In the genomic region with DNA sequence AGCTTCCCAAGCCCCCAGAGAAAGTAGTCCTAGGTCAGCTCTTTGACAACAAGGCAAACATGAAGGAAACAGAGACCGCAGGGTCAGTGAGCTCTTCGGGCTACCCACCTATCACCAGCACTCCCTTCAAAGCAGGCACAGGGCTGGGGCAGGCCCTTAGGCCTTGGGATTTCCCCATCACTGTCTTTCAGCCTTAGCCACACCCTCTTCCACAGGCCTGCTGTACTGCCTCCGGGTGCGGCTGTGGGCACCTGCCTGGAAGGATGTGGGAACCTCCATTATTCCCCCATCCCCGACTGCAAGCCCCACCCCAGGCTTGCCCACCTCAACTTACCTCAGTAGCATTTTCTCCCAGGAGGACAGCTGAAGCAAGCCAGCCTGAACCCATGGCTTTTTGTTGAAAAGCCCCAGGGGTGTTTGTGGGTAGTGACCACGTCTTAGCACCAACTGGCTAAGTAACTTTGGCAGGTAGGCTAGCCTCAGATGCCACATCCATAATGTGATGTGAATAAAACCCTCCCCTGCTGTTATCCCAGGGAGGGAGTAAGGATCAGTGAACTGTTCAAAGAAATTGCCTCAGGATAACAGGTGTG, we compare ENCODE assay signal across 8 cellular contexts.
DNase-seq lines count a peak whose midpoint lies in the region; ATAC-seq and TF ChIP-seq lines count a peak whose summit lies in the region.

No MANE protein-coding gene starts in this region.

- H3T11ph ChIP-seq in H9 (ENCODE audit: low read length): no peak overlapping the region

- H3K4me1 ChIP-seq in H9 (ENCODE audit: insufficient read depth, low read length) (no peaks in the 10 kb centered on the region), gastroesophageal sphincter (no peaks in the 10 kb centered on the region)

- ATAC-seq in HG03378 (IDR thresholded peaks at IDR 0.05; ENCODE audit: unreplicated experiment) (peak; percentile 88), gastroesophageal sphincter (no peak)

- H3K27ac ChIP-seq in H9 (ENCODE audit: insufficient read length, low read depth, low read length) (no peak overlapping the region), gastroesophageal sphincter (no peak overlapping the region)

- H4K5ac ChIP-seq in H9 (ENCODE audit: insufficient read length, low read depth, low read length): no peak overlapping the region

- no peaks in the 10 kb centered on the region for H3K79me2 ChIP-seq in H9 (ENCODE audit: insufficient read depth, low read length)

- H4K20me1 ChIP-seq in H9 (ENCODE audit: control insufficient read depth, insufficient read depth, insufficient read length): no peaks in the 10 kb centered on the region

- TF ChIP-seq CTCF in H9 (conservative IDR thresholded peaks at IDR 0.05): no peak
- no peak for TF ChIP-seq CTCF in gastroesophageal sphincter (IDR thresholded peaks at IDR 0.05)

- H3K36me3 ChIP-seq in gastroesophageal sphincter: no peaks in the 10 kb centered on the region

- H3K9ac ChIP-seq in H9 (ENCODE audit: extremely low read depth, insufficient read length, low read length): no peak overlapping the region

- no peaks in the 10 kb centered on the region for H3K79me1 ChIP-seq in H9 (ENCODE audit: insufficient read depth, low read depth, low read length, poor library complexity, severe bottlenecking)

- no peak for TF ChIP-seq POLR2A in gastroesophageal sphincter (IDR thresholded peaks at IDR 0.05)

- H2BK15ac ChIP-seq in H9 (ENCODE audit: low read depth, low read length): no peak overlapping the region

- H3K23me2 ChIP-seq in H9 (ENCODE audit: insufficient read length, low read depth, low read length, poor library complexity, severe bottlenecking): no peaks in the 10 kb centered on the region

- DNase-seq in activated naive CD4-positive, alpha-beta T cell treated with Interleukin-2 at 50 U/mL for 16 hours: peak; percentile 53
- no peak for DNase-seq in activated naive CD4-positive, alpha-beta T cell (lab: John Stamatoyannopoulos, UW)
- DNase-seq in activated T-helper 2 cell treated with anti-CD3 and anti-CD28 coated beads, Interferon-gamma antibody, Interleukin-2, Interleukin-4, amounts not matched to agents 10 μg/mL and 5 μg/mL and 100 μg/mL, durations not matched to agents 14 hours and 24 hours and 36 hours (ENCODE audit: low spot score): peak; percentile 13
- peak; percentile 3 for DNase-seq in stimulated activated CD8-positive, alpha-beta memory T cell treated with anti-CD3 and anti-CD28 coated beads, Interleukin-12 subunit alpha, Interleukin-12 subunit beta, amount 100 ng/mL, for 1 hour (ENCODE audit: low read depth)
- DNase-seq in H9: no peak
- DNase-seq in dermis blood vessel endothelial cell: no peak

- no peak overlapping the region for H4K8ac ChIP-seq in H9 (replicated peaks; ENCODE audit: insufficient read length, low read depth, low read length)

- no peak overlapping the region for H3K4ac ChIP-seq in H9 (ENCODE audit: low read depth, low read length)

- no peak overlapping the region for H3K56ac ChIP-seq in H9 (ENCODE audit: insufficient read length, low read depth, low read length)

- H2BK12ac ChIP-seq in H9 (ENCODE audit: insufficient read length, low read depth, low read length): no peak overlapping the region

- WGBS in H9 (ENCODE audit: extremely low coverage, insufficient read length, low lambda C conversion rate): no CpG with 5 or more reads among the region's 6 CpGs
- 100% methylated on average over 1 of the region's 6 CpGs; no CpG with 5 or more reads in 1 of the 2 donors for WGBS in gastroesophageal sphincter (ENCODE audit: low coverage in 1 of 2), 2 donors

- H2AK5ac ChIP-seq in H9 (ENCODE audit: insufficient read length, low read length): no peak overlapping the region

- no peak overlapping the region for H2AFZ ChIP-seq in H9 (ENCODE audit: low read length)

- H3K4me3 Mint-ChIP-seq in activated T-helper 2 cell treated with anti-CD3 and anti-CD28 coated beads, Interferon-gamma antibody, Interleukin-2, Interleukin-4, amounts not matched to agents 10 μg/mL and 5 μg/mL and 100 μg/mL, durations not matched to agents 14 hours and 24 hours and 36 hours (ENCODE audit: low read depth): no peak overlapping the region
- no peak overlapping the region for H3K4me3 Mint-ChIP-seq in H9

- H3K23ac ChIP-seq in H9 (ENCODE audit: insufficient read length, low read depth, low read length): no peak overlapping the region

- H3K27me3 Mint-ChIP-seq in activated T-helper 2 cell treated with anti-CD3 and anti-CD28 coated beads, Interferon-gamma antibody, Interleukin-2, Interleukin-4, amounts not matched to agents 10 μg/mL and 5 μg/mL and 100 μg/mL, durations not matched to agents 14 hours and 24 hours and 36 hours (ENCODE audit: low read depth): peaks cover 16% of the 10 kb centered on the region
- H3K27me3 Mint-ChIP-seq in H9 (ENCODE audit: low read depth): no peaks in the 10 kb centered on the region

- no peak overlapping the region for H2BK120ac ChIP-seq in H9 (ENCODE audit: low read depth, low read length, poor library complexity, severe bottlenecking)

- no peak overlapping the region for H3K18ac ChIP-seq in H9 (ENCODE audit: insufficient read length, low read depth, low read length)

- H3K9me3 ChIP-seq in H9 (ENCODE audit: control insufficient read depth, low read depth, low read length) (no peaks in the 10 kb centered on the region), gastroesophageal sphincter (no peaks in the 10 kb centered on the region)

- no peak overlapping the region for H3K14ac ChIP-seq in H9 (ENCODE audit: insufficient read depth, low read length)

- H2BK20ac ChIP-seq in H9 (ENCODE audit: low read depth, low read length, poor library complexity, severe bottlenecking): no peak overlapping the region

- no peak overlapping the region for H3K4me3 ChIP-seq in gastroesophageal sphincter

- no peaks in the 10 kb centered on the region for H3K9me3 Mint-ChIP-seq in activated T-helper 2 cell treated with anti-CD3 and anti-CD28 coated beads, Interferon-gamma antibody, Interleukin-2, Interleukin-4, amounts not matched to agents 10 μg/mL and 5 μg/mL and 100 μg/mL, durations not matched to agents 14 hours and 24 hours and 36 hours
- peaks cover 0 to 5% of the 10 kb centered on the region in 2 experiments; a peak in 3 of 5 replicates for H3K9me3 Mint-ChIP-seq in H9

- H2BK5ac ChIP-seq in H9 (ENCODE audit: insufficient read length, low read length): no peak overlapping the region

- peak overlapping the region; percentile 11 for H3K27ac Mint-ChIP-seq in activated T-helper 2 cell treated with anti-CD3 and anti-CD28 coated beads, Interferon-gamma antibody, Interleukin-2, Interleukin-4, amounts not matched to agents 10 μg/mL and 5 μg/mL and 100 μg/mL, durations not matched to agents 14 hours and 24 hours and 36 hours
- H3K27ac Mint-ChIP-seq in H9: no peak overlapping the region

- no peaks in the 10 kb centered on the region for H3K36me3 Mint-ChIP-seq in activated T-helper 2 cell treated with anti-CD3 and anti-CD28 coated beads, Interferon-gamma antibody, Interleukin-2, Interleukin-4, amounts not matched to agents 10 μg/mL and 5 μg/mL and 100 μg/mL, durations not matched to agents 14 hours and 24 hours and 36 hours (ENCODE audit: low read depth)
- H3K36me3 Mint-ChIP-seq in H9 (ENCODE audit: insufficient read depth in 1 of 3, low read depth in 3 of 3): no peaks in the 10 kb centered on the region; a peak in 2 of 7 replicates

- H3K4me2 ChIP-seq in H9 (ENCODE audit: insufficient read depth, insufficient read length, low read length): no peak overlapping the region

- intact Hi-C loops in activated T-helper 2 cell treated with anti-CD3 and anti-CD28 coated beads, Interferon-gamma antibody, Interleukin-2, Interleukin-4, amounts not matched to agents 10 μg/mL and 5 μg/mL and 100 μg/mL, durations not matched to agents 14 hours and 24 hours and 36 hours (cut with micrococcal nuclease): loop anchor here (1.0 kb wide), 1 partner anchor 12 kb away; no protein-coding TSS in a partner anchor

- H3K4me1 Mint-ChIP-seq in activated T-helper 2 cell treated with anti-CD3 and anti-CD28 coated beads, Interferon-gamma antibody, Interleukin-2, Interleukin-4, amounts not matched to agents 10 μg/mL and 5 μg/mL and 100 μg/mL, durations not matched to agents 14 hours and 24 hours and 36 hours (ENCODE audit: low read depth): peaks cover 26% of the 10 kb centered on the region
- H3K4me1 Mint-ChIP-seq in H9: no peaks in the 10 kb centered on the region; a peak in 1 of 4 replicates

- H3K27me3 ChIP-seq in H9 (ENCODE audit: insufficient read depth, low read length) (no peaks in the 10 kb centered on the region), gastroesophageal sphincter (no peaks in the 10 kb centered on the region)

- no peak for TF ChIP-seq EP300 in gastroesophageal sphincter (IDR thresholded peaks at IDR 0.05)

- no peak overlapping the region for H4K91ac ChIP-seq in H9 (ENCODE audit: insufficient read length, low read depth, low read length)

Comparison
In these comparisons a context has a peak if more than half of its experiments do, and no peak if none do; other contexts are left out.
1. DNase-seq: peak in activated naive CD4-positive, alpha-beta T cell treated with Interleukin-2 at 50 U/mL for 16 hours (single experiment), activated T-helper 2 cell treated with anti-CD3 and anti-CD28 coated beads, Interferon-gamma antibody, Interleukin-2, Interleukin-4, amounts not matched to agents 10 μg/mL and 5 μg/mL and 100 μg/mL, durations not matched to agents 14 hours and 24 hours and 36 hours (single experiment) and stimulated activated CD8-positive, alpha-beta memory T cell treated with anti-CD3 and anti-CD28 coated beads, Interleukin-12 subunit alpha, Interleukin-12 subunit beta, amount 100 ng/mL, for 1 hour (single experiment); none in activated naive CD4-positive, alpha-beta T cell (0 of 4), H9 (single experiment) and dermis blood vessel endothelial cell (single experiment).